Comparison of ENCODE assay signal across 2 cellular contexts in the genomic region with DNA sequence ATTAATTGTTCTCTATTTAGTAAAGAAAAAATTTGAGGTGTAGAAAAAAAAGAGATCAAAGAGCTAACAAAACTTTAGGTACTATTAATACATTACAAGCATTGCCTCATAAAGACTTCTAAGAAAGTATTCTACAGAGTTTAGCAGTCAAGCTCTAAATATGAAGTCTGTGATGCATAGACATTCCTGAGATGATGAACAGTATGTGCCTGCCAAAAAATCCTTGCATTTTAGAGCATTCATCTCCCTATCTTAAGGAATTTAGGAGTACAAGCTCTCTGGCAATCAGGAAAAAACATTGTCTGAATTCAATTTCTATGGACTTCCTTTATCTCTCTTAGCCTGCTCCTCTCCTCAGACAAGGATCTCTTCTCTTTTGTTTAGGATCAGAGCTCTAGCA.
TF ChIP-seq lines count a peak whose summit lies in the region.

No MANE protein-coding gene starts in this region.

TF ChIP-seq in WTC11, 78 proteins besides CTCF, POLR2A, EP300 and RAD21:
- TF ChIP-seq ESRRA (CRISPR knock-in tag; IDR thresholded peaks at IDR 0.05; ENCODE audit: borderline replicate concordance), result no peak
- TF ChIP-seq ETV6 (CRISPR knock-in tag; IDR thresholded peaks at IDR 0.05), result no peak
- TF ChIP-seq, protein P1, sequence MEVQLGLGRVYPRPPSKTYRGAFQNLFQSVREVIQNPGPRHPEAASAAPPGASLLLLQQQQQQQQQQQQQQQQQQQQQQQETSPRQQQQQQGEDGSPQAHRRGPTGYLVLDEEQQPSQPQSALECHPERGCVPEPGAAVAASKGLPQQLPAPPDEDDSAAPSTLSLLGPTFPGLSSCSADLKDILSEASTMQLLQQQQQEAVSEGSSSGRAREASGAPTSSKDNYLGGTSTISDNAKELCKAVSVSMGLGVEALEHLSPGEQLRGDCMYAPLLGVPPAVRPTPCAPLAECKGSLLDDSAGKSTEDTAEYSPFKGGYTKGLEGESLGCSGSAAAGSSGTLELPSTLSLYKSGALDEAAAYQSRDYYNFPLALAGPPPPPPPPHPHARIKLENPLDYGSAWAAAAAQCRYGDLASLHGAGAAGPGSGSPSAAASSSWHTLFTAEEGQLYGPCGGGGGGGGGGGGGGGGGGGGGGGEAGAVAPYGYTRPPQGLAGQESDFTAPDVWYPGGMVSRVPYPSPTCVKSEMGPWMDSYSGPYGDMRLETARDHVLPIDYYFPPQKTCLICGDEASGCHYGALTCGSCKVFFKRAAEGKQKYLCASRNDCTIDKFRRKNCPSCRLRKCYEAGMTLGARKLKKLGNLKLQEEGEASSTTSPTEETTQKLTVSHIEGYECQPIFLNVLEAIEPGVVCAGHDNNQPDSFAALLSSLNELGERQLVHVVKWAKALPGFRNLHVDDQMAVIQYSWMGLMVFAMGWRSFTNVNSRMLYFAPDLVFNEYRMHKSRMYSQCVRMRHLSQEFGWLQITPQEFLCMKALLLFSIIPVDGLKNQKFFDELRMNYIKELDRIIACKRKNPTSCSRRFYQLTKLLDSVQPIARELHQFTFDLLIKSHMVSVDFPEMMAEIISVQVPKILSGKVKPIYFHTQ (CRISPR knock-in tag; IDR thresholded peaks at IDR 0.05), result no peak
- no peak for TF ChIP-seq OVOL2 (CRISPR knock-in tag; IDR thresholded peaks at IDR 0.05; ENCODE audit: borderline replicate concordance)
- TF ChIP-seq, protein P2, sequence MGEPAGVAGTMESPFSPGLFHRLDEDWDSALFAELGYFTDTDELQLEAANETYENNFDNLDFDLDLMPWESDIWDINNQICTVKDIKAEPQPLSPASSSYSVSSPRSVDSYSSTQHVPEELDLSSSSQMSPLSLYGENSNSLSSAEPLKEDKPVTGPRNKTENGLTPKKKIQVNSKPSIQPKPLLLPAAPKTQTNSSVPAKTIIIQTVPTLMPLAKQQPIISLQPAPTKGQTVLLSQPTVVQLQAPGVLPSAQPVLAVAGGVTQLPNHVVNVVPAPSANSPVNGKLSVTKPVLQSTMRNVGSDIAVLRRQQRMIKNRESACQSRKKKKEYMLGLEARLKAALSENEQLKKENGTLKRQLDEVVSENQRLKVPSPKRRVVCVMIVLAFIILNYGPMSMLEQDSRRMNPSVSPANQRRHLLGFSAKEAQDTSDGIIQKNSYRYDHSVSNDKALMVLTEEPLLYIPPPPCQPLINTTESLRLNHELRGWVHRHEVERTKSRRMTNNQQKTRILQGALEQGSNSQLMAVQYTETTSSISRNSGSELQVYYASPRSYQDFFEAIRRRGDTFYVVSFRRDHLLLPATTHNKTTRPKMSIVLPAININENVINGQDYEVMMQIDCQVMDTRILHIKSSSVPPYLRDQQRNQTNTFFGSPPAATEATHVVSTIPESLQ (CRISPR knock-in tag; IDR thresholded peaks at IDR 0.05), result no peak
- no peak for TF ChIP-seq IRF2 (CRISPR knock-in tag; IDR thresholded peaks at IDR 0.05; ENCODE audit: borderline replicate concordance, low read depth)
- TF ChIP-seq, protein P3, sequence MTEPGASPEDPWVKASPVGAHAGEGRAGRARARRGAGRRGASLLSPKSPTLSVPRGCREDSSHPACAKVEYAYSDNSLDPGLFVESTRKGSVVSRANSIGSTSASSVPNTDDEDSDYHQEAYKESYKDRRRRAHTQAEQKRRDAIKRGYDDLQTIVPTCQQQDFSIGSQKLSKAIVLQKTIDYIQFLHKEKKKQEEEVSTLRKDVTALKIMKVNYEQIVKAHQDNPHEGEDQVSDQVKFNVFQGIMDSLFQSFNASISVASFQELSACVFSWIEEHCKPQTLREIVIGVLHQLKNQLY (CRISPR knock-in tag; IDR thresholded peaks at IDR 0.05), result no peak
- TF ChIP-seq, protein P4, sequence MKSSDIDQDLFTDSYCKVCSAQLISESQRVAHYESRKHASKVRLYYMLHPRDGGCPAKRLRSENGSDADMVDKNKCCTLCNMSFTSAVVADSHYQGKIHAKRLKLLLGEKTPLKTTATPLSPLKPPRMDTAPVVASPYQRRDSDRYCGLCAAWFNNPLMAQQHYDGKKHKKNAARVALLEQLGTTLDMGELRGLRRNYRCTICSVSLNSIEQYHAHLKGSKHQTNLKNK (CRISPR knock-in tag; IDR thresholded peaks at IDR 0.05), result no peak
- TF ChIP-seq ZNF317 (CRISPR knock-in tag; IDR thresholded peaks at IDR 0.05; ENCODE audit: borderline replicate concordance, low read depth), result no peak
- no peak for TF ChIP-seq CBFB (CRISPR knock-in tag; IDR thresholded peaks at IDR 0.05; ENCODE audit: low read depth)

TF ChIP-seq in GM12891, 5 proteins besides CTCF, POLR2A, EP300 and RAD21:
- no peak for TF ChIP-seq TAF1 (IDR thresholded peaks at IDR 0.05; ENCODE audit: low read depth, low read length)
- no peak for TF ChIP-seq POLR2AphosphoS5 (IDR thresholded peaks at IDR 0.05; ENCODE audit: low read depth, low read length)
- no peak for TF ChIP-seq PAX5 (IDR thresholded peaks at IDR 0.05; ENCODE audit: insufficient read depth, low read length, severe bottlenecking)
- TF ChIP-seq SPI1 (IDR thresholded peaks at IDR 0.05; ENCODE audit: low read depth, low read length), result no peak
- no peak for TF ChIP-seq POU2F2 (IDR thresholded peaks at IDR 0.05; ENCODE audit: low read depth, low read length)
